Comparison of ENCODE assay signal across 9 cellular contexts in the genomic region with DNA sequence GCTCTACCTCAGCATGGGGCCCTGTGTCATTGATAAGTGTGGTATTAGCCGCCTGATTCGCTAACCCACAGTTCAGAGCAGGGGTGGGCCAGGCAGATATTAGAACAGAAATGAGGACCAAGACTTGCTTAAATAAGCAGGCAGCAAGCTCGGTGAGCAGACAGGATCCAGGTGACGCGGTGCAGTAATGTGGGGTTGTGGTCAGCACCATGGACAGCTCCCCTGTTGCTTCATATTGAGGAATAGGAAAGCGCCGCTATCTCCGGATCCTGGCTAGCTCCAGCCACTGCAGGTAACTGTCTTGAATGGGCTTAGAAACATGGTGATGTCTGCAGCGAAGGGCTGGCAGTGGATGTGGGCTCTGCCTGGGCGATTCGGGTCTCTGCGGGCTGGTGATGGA. TPM values are rescaled to one million over a fixed set of nuclear protein-coding genes. Genes with fewer than 3 reads are reported as not detected.
DNase-seq lines count a peak whose midpoint lies in the region; ATAC-seq and TF ChIP-seq lines count a peak whose summit lies in the region.
"Had no signal": no experiment of that assay in that cellular context is flagged by ENCODE, and none has a peak within 500 bp of the region (broad histone marks: within the 10 kb centered on the region; RNA-seq: fewer than 3 reads in every experiment).

No MANE protein-coding gene starts in this region.

- H3K56ac ChIP-seq in mesendoderm (ENCODE audit: low read length), result no peak overlapping the region

- H3K36me3 ChIP-seq in SK-N-SH (replicated peaks in 1 of 2; ENCODE audit: control insufficient read depth in 1 of 2, insufficient read depth in 2 of 2, low read length in 1 of 2) (no peaks in the 10 kb centered on the region), mesendoderm (ENCODE audit: control insufficient read depth, insufficient read depth, low read length) (no peaks in the 10 kb centered on the region)

- H3K4me3 Mint-ChIP-seq in T-helper 2 cell treated with Interferon-gamma antibody and Interleukin-4, amounts not matched to agents 5 μg/mL and 100 μg/mL, for 36 hours, result no peak overlapping the region

- no peaks in the 10 kb centered on the region for H3K27me3 ChIP-seq in SK-N-SH (ENCODE audit: insufficient read depth)
- H3K27me3 ChIP-seq in mesendoderm (ENCODE audit: insufficient read depth, low read length, poor library complexity), result no peaks in the 10 kb centered on the region

- TF ChIP-seq CTCF in SK-N-SH (IDR thresholded peaks at IDR 0.05), result no peak

- H4K8ac ChIP-seq in mesendoderm (ENCODE audit: low read depth, low read length), result no peak overlapping the region

- no peak overlapping the region for H2AK5ac ChIP-seq in mesendoderm (ENCODE audit: low read length)

- CTCF ChIA-PET in SK-N-SH (lab: Yijun Ruan, JAX), result interaction anchor here (1.2 to 1.9 kb wide), 2 partner anchors 33 to 352 kb away, joined by 3 to 5 read pairs; no protein-coding TSS in a partner anchor

- no peak for TF ChIP-seq EP300 in SK-N-SH (IDR thresholded peaks at IDR 0.05; ENCODE audit: borderline replicate concordance in 1 of 2, low read depth in 1 of 2, low read length in 1 of 2)

- WGBS in SK-N-SH (ENCODE audit: low lambda C conversion rate), result 68% methylated on average over 12 of the region's 12 CpGs
- no CpG with 5 or more reads among the region's 12 CpGs for WGBS in mesendoderm (ENCODE audit: extremely low coverage, insufficient coverage, low lambda C conversion rate)

- no peaks in the 10 kb centered on the region for H3K9me3 ChIP-seq in SK-N-SH

- no peak overlapping the region for H2BK15ac ChIP-seq in mesendoderm (replicated peaks; ENCODE audit: low read depth)

- no peaks in the 10 kb centered on the region for H3K9me2 ChIP-seq in SK-N-SH

- no peak for ATAC-seq in SK-N-SH treated with all-trans-retinoic acid at 6 μM for 48 hours

- H3K4me2 ChIP-seq in SK-N-SH (no peak overlapping the region), mesendoderm (ENCODE audit: low read length) (no peak overlapping the region)

- H3K27ac ChIP-seq in SK-N-SH (ENCODE audit: low read depth in 2 of 2, low read length in 1 of 2), result no peak overlapping the region
- no peak overlapping the region for H3K27ac ChIP-seq in mesendoderm (ENCODE audit: low read depth, low read length)
- H3K27ac ChIP-seq: SK-N-MC had no signal

- H3K18ac ChIP-seq in mesendoderm (ENCODE audit: low read length), result no peak overlapping the region

- H3K4ac ChIP-seq in mesendoderm (ENCODE audit: low read depth, low read length), result no peak overlapping the region

- no peak for TF ChIP-seq RAD21 in SK-N-SH (IDR thresholded peaks at IDR 0.05; ENCODE audit: low read length)

- H4K5ac ChIP-seq in mesendoderm (ENCODE audit: low read length), result no peak overlapping the region

- no peak overlapping the region for H3K27ac Mint-ChIP-seq in T-helper 2 cell treated with Interferon-gamma antibody and Interleukin-4, amounts not matched to agents 5 μg/mL and 100 μg/mL, for 36 hours

- H3K79me2 ChIP-seq in SK-N-SH (ENCODE audit: insufficient read depth) (no peaks in the 10 kb centered on the region), mesendoderm (ENCODE audit: control insufficient read depth, insufficient read depth, low read length) (no peaks in the 10 kb centered on the region)

- no peaks in the 10 kb centered on the region for H3F3A ChIP-seq in SK-N-SH (replicated peaks; ENCODE audit: insufficient read depth)

- H3K27me3 Mint-ChIP-seq in T-helper 2 cell treated with Interferon-gamma antibody and Interleukin-4, amounts not matched to agents 5 μg/mL and 100 μg/mL, for 36 hours (ENCODE audit: low read depth), result no peaks in the 10 kb centered on the region

- DNase-seq in SK-N-SH, result no peak
- peak; percentile 21 for DNase-seq in T-helper 2 cell treated with Interferon-gamma antibody and Interleukin-4, amounts not matched to agents 5 μg/mL and 100 μg/mL, for 36 hours (ENCODE audit: low spot score)
- DNase-seq in dermis blood vessel endothelial cell, result peak; percentile 66
- DNase-seq in mesendoderm, result peak; percentile 89
- peak; percentile 74 for DNase-seq in ureter (ENCODE audit: low spot score)
- no peak for DNase-seq in NCI-H1694 treated with DMSO at 0.1 percent for 48 hours (lab: John Stamatoyannopoulos, UW)
- no peak for DNase-seq in NCI-H446 (lab: John Stamatoyannopoulos, UW)

- no peaks in the 10 kb centered on the region for H4K20me1 ChIP-seq in SK-N-SH (ENCODE audit: insufficient read depth)

- H3K9me3 Mint-ChIP-seq in T-helper 2 cell treated with Interferon-gamma antibody and Interleukin-4, amounts not matched to agents 5 μg/mL and 100 μg/mL, for 36 hours, result no peaks in the 10 kb centered on the region

- no peaks in the 10 kb centered on the region for H3K79me1 ChIP-seq in mesendoderm (ENCODE audit: low read length)

- H3K9ac ChIP-seq in SK-N-SH, result no peak overlapping the region
- no peak overlapping the region for H3K9ac ChIP-seq in mesendoderm (ENCODE audit: low read length)

- H3K4me1 ChIP-seq in SK-N-SH (ENCODE audit: control insufficient read depth in 1 of 2, insufficient read depth in 2 of 2, low read depth in 1 of 2, low read length in 1 of 2) (no peaks in the 10 kb centered on the region), mesendoderm (ENCODE audit: control insufficient read depth, low read depth, low read length) (no peaks in the 10 kb centered on the region)

- no peak overlapping the region for H2AFZ ChIP-seq in SK-N-SH (ENCODE audit: low read depth)

- POLR2A ChIA-PET in SK-N-SH (lab: Yijun Ruan, JAX), result no interaction called here

- H3K4me3 ChIP-seq in SK-N-SH (ENCODE audit: low read depth in 2 of 2, low read length in 1 of 2), result no peak overlapping the region
- no peak overlapping the region for H3K4me3 ChIP-seq in mesendoderm (ENCODE audit: low read length)
- H3K4me3 ChIP-seq: SK-N-MC had no signal

- no peaks in the 10 kb centered on the region for H3K36me3 Mint-ChIP-seq in T-helper 2 cell treated with Interferon-gamma antibody and Interleukin-4, amounts not matched to agents 5 μg/mL and 100 μg/mL, for 36 hours (ENCODE audit: low read depth)

- no peak overlapping the region for H2BK5ac ChIP-seq in mesendoderm (ENCODE audit: low read length)

- no peak overlapping the region for H3K23ac ChIP-seq in mesendoderm (ENCODE audit: low read length)

- H2BK120ac ChIP-seq in mesendoderm (ENCODE audit: low read depth, low read length), result no peak overlapping the region

- no peaks in the 10 kb centered on the region for H3K4me1 Mint-ChIP-seq in T-helper 2 cell treated with Interferon-gamma antibody and Interleukin-4, amounts not matched to agents 5 μg/mL and 100 μg/mL, for 36 hours (ENCODE audit: low read depth)

TF ChIP-seq in SK-N-SH, 30 proteins besides CTCF, POLR2A, EP300 and RAD21 (continues in another document):
- no peak for TF ChIP-seq POLR2AphosphoS5 (IDR thresholded peaks at IDR 0.05; ENCODE audit: low read depth, low read length)

TF ChIP-seq in SK-N-SH treated with all-trans-retinoic acid at 6 μM for 48 hours, 23 proteins besides CTCF, POLR2A, EP300 and RAD21 (continues in another document):
- no peak for TF ChIP-seq GLIS3 (CRISPR knock-in tag; IDR thresholded peaks at IDR 0.05)
- TF ChIP-seq ZNF70 (CRISPR knock-in tag; IDR thresholded peaks at IDR 0.05), result no peak
- TF ChIP-seq, protein P1, sequence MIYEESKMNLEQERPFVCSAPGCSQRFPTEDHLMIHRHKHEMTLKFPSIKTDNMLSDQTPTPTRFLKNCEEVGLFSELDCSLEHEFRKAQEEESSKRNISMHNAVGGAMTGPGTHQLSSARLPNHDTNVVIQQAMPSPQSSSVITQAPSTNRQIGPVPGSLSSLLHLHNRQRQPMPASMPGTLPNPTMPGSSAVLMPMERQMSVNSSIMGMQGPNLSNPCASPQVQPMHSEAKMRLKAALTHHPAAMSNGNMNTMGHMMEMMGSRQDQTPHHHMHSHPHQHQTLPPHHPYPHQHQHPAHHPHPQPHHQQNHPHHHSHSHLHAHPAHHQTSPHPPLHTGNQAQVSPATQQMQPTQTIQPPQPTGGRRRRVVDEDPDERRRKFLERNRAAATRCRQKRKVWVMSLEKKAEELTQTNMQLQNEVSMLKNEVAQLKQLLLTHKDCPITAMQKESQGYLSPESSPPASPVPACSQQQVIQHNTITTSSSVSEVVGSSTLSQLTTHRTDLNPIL (CRISPR knock-in tag; IDR thresholded peaks at IDR 0.05; ENCODE audit: low read depth), result no peak
- TF ChIP-seq ZNF565 (CRISPR knock-in tag; conservative IDR thresholded peaks at IDR 0.05; ENCODE audit: low read depth), result no peak
- TF ChIP-seq ARNTL (CRISPR knock-in tag; IDR thresholded peaks at IDR 0.05; ENCODE audit: borderline replicate concordance, low read depth), result no peak
- TF ChIP-seq CSDC2 (CRISPR knock-in tag; IDR thresholded peaks at IDR 0.05), result no peak
- TF ChIP-seq, protein P2, sequence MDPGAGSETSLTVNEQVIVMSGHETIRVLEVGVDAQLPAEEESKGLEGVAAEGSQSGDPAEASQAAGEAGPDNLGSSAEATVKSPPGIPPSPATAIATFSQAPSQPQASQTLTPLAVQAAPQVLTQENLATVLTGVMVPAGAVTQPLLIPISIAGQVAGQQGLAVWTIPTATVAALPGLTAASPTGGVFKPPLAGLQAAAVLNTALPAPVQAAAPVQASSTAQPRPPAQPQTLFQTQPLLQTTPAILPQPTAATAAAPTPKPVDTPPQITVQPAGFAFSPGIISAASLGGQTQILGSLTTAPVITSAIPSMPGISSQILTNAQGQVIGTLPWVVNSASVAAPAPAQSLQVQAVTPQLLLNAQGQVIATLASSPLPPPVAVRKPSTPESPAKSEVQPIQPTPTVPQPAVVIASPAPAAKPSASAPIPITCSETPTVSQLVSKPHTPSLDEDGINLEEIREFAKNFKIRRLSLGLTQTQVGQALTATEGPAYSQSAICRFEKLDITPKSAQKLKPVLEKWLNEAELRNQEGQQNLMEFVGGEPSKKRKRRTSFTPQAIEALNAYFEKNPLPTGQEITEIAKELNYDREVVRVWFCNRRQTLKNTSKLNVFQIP (CRISPR knock-in tag; IDR thresholded peaks at IDR 0.05; ENCODE audit: borderline replicate concordance, low read depth), result no peak
- no peak for TF ChIP-seq PPARA (CRISPR knock-in tag; IDR thresholded peaks at IDR 0.05; ENCODE audit: borderline replicate concordance)
- no peak for TF ChIP-seq ZC3H10 (CRISPR knock-in tag; IDR thresholded peaks at IDR 0.05)
- TF ChIP-seq RARB (CRISPR knock-in tag; IDR thresholded peaks at IDR 0.05), result no peak

RNA-seq across cellular contexts. Expression of a gene that starts 51.3 kb away (rescaled TPM):
- not detected in 2 replicates for polyA plus RNA-seq in SK-N-SH (2012; rRNA removed)
- polyA plus RNA-seq in SK-N-SH (2012; cell fraction: cytosol; rRNA removed), result not detected in 2 replicates
- not detected in 2 replicates for polyA plus RNA-seq in SK-N-SH (2012; cell fraction: nucleus; rRNA removed)
- total RNA-seq in dermis blood vessel endothelial cell, result not detected in 2 replicates
- not detected for polyA plus RNA-seq in mesendoderm (2013, experiment 1 of 2)
- polyA plus RNA-seq in mesendoderm (2013, experiment 2 of 2), result 0.01 TPM
- not detected for total RNA-seq in ureter

Comparison
In these comparisons a context has a peak if more than half of its experiments do, and no peak if none do; other contexts are left out.
1. DNase-seq: peak in T-helper 2 cell treated with Interferon-gamma antibody and Interleukin-4, amounts not matched to agents 5 μg/mL and 100 μg/mL, for 36 hours (single experiment), dermis blood vessel endothelial cell (single experiment), mesendoderm (single experiment) and ureter (single experiment); none in SK-N-SH (single experiment), NCI-H1694 treated with DMSO at 0.1 percent for 48 hours (single experiment) and NCI-H446 (0 of 2).